In the genomic region with DNA sequence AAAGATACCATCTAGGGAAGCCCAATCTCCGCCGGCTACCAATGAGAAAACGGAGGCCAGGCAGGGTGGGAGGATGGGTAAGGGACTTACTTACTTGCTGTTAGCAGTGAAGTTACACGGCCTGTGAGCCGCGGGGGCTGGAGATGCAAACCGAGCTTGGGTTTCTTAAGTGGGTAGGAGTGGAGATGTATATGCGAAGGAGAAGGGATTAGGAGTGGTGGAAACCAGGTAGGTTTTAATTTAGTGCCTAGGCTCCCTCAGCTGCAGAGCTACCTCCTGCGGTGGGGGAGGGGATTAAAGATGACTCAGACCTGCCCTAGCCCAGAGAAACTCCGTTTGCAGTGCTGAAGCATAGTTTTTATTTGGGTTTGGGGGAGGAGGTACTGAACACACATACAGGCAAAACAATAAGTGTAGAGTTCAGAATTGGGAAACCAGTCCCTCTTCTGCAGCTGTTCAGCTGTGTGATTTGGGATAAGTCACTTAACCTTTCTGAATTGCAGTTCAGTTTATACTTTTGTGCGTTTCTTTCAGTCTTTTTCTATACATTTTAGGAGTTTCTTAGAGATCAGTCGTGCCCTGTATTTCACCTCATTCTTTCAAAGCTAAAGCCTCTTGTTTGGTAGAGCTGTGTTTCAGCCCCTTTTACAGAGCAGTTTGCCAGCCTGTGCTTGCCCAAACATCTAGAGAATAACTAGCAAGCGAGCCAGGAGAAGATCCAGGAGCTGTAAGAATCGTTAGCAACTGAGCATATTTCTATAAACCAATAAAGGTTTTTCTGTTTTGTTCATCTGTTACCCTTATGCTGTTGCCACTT, we compare ENCODE assay signal across 1 cellular context.
A peak's percentile ranks its signal among the peaks of the same experiment; 100 is the strongest.
TF ChIP-seq lines count a peak whose summit lies in the region.

No MANE protein-coding gene starts in this region.

TF ChIP-seq in HepG2, 621 proteins besides CTCF, POLR2A, EP300 and RAD21 (continued from another document and continues in another):
- TF ChIP-seq ZNF816 (CRISPR knock-in tag; IDR thresholded peaks at IDR 0.05; ENCODE audit: borderline replicate concordance) (no peak), JUN (CRISPR knock-in tag; IDR thresholded peaks at IDR 0.05) (peak; percentile 71; the same call in 1 of the 2 replicates), ARNT (IDR thresholded peaks at IDR 0.05) (no peak), GLI4 (CRISPR knock-in tag; IDR thresholded peaks at IDR 0.05; ENCODE audit: borderline replicate concordance) (no peak; the same call in 1 of the 2 replicates), KLF11 (CRISPR knock-in tag; IDR thresholded peaks at IDR 0.05) (0 out of 2 replicates have a peak, but pooled peaks have one; percentile 16), FOSL1 (CRISPR knock-in tag; IDR thresholded peaks at IDR 0.05; ENCODE audit: borderline replicate concordance) (peak; percentile 79), RCOR2 (CRISPR knock-in tag; IDR thresholded peaks at IDR 0.05) (peak; percentile 73), ZNF777 (CRISPR knock-in tag; IDR thresholded peaks at IDR 0.05) (no peak), ZMYM3 (CRISPR knock-in tag; IDR thresholded peaks at IDR 0.05) (peak; percentile 75), MTA3 (CRISPR knock-in tag; IDR thresholded peaks at IDR 0.05) (no peak), FOSL2 (CRISPR knock-in tag; IDR thresholded peaks at IDR 0.05) (peak; percentile 97), ZSCAN9 (CRISPR knock-in tag; IDR thresholded peaks at IDR 0.05; ENCODE audit: borderline replicate concordance) (no peak), RORA (CRISPR knock-in tag; IDR thresholded peaks at IDR 0.05) (no peak), ZNF770 (CRISPR knock-in tag; IDR thresholded peaks at IDR 0.05) (no peak), ZNF3 (CRISPR knock-in tag; IDR thresholded peaks at IDR 0.05) (peak; percentile 51; the same call in 1 of the 2 replicates), PITX1 (CRISPR knock-in tag; IDR thresholded peaks at IDR 0.05) (peak; percentile 27; the same call in 1 of the 2 replicates), ATF7-NPFF (CRISPR knock-in tag; IDR thresholded peaks at IDR 0.05; ENCODE audit: low read depth) (no peak), SOX6 (IDR thresholded peaks at IDR 0.05) (no peak), SOX6 (CRISPR knock-in tag; IDR thresholded peaks at IDR 0.05) (peak; percentile 33; the same call in 1 of the 2 replicates), YEATS4 (CRISPR knock-in tag; IDR thresholded peaks at IDR 0.05; ENCODE audit: borderline replicate concordance) (no peak), HDAC2 (CRISPR knock-in tag; IDR thresholded peaks at IDR 0.05) (0 out of 2 replicates have a peak, but pooled peaks have one; percentile 35), PRPF4 (IDR thresholded peaks at IDR 0.05; ENCODE audit: low read depth, low read length, poor library complexity, severe bottlenecking) (peak; percentile 65), EEA1 (CRISPR knock-in tag; IDR thresholded peaks at IDR 0.05; ENCODE audit: borderline replicate concordance) (no peak), KLF15 (CRISPR knock-in tag; IDR thresholded peaks at IDR 0.05; ENCODE audit: borderline replicate concordance) (no peak), CHD4 (IDR thresholded peaks at IDR 0.05; ENCODE audit: borderline replicate concordance, low read length) (0 out of 2 replicates have a peak, but pooled peaks have one; percentile 23), KDM3A (CRISPR knock-in tag; IDR thresholded peaks at IDR 0.05; ENCODE audit: low read depth) (peak; percentile 14; the same call in 1 of the 2 replicates), GATA4 (IDR thresholded peaks at IDR 0.05; ENCODE audit: borderline replicate concordance, low read depth) (no peak), ZFP36 (IDR thresholded peaks at IDR 0.05; ENCODE audit: borderline replicate concordance, low read depth, low read length, partially characterized antibody) (peak; percentile 28), ZNF281 (CRISPR knock-in tag; IDR thresholded peaks at IDR 0.05; ENCODE audit: borderline replicate concordance) (peak; percentile 97), HOXA7 (CRISPR knock-in tag; IDR thresholded peaks at IDR 0.05) (no peak), NFIC (IDR thresholded peaks at IDR 0.05; ENCODE audit: low read length) (peak; percentile 46; the same call in 1 of the 2 replicates), LCORL (IDR thresholded peaks at IDR 0.05) (no peak), LCORL (CRISPR knock-in tag; IDR thresholded peaks at IDR 0.05) (peak; percentile 52; the same call in 1 of the 2 replicates), ZNF740 (CRISPR knock-in tag; IDR thresholded peaks at IDR 0.05) (no peak), ZNF136 (CRISPR knock-in tag; IDR thresholded peaks at IDR 0.05; ENCODE audit: low read depth) (0 out of 2 replicates have a peak, but pooled peaks have one; percentile 12), SALL1 (CRISPR knock-in tag; IDR thresholded peaks at IDR 0.05) (peak; percentile 20; the same call in 1 of the 2 replicates), FOXO1 (CRISPR knock-in tag; IDR thresholded peaks at IDR 0.05) (no peak)
- TF ChIP-seq, protein P1, sequence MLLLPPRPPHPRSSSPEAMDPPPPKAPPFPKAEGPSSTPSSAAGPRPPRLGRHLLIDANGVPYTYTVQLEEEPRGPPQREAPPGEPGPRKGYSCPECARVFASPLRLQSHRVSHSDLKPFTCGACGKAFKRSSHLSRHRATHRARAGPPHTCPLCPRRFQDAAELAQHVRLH (CRISPR knock-in tag; IDR thresholded peaks at IDR 0.05; ENCODE audit: borderline replicate concordance, low read depth): no peak
- TF ChIP-seq, protein P2, sequence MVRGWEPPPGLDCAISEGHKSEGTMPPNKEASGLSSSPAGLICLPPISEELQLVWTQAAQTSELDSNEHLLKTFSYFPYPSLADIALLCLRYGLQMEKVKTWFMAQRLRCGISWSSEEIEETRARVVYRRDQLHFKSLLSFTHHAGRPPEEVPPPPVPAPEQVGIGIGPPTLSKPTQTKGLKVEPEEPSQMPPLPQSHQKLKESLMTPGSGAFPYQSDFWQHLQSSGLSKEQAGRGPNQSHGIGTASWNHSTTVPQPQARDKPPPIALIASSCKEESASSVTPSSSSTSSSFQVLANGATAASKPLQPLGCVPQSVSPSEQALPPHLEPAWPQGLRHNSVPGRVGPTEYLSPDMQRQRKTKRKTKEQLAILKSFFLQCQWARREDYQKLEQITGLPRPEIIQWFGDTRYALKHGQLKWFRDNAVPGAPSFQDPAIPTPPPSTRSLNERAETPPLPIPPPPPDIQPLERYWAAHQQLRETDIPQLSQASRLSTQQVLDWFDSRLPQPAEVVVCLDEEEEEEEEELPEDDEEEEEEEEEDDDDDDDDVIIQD (CRISPR knock-in tag; IDR thresholded peaks at IDR 0.05; ENCODE audit: low read depth): 0 out of 2 replicates have a peak, but pooled peaks have one; percentile 22
- TF ChIP-seq, protein P3, sequence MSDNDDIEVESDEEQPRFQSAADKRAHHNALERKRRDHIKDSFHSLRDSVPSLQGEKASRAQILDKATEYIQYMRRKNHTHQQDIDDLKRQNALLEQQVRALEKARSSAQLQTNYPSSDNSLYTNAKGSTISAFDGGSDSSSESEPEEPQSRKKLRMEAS (IDR thresholded peaks at IDR 0.05): no peak
- TF ChIP-seq, protein P4, sequence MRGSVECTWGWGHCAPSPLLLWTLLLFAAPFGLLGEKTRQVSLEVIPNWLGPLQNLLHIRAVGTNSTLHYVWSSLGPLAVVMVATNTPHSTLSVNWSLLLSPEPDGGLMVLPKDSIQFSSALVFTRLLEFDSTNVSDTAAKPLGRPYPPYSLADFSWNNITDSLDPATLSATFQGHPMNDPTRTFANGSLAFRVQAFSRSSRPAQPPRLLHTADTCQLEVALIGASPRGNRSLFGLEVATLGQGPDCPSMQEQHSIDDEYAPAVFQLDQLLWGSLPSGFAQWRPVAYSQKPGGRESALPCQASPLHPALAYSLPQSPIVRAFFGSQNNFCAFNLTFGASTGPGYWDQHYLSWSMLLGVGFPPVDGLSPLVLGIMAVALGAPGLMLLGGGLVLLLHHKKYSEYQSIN (CRISPR knock-in tag; IDR thresholded peaks at IDR 0.05; ENCODE audit: borderline replicate concordance): no peak
- TF ChIP-seq, protein P5, sequence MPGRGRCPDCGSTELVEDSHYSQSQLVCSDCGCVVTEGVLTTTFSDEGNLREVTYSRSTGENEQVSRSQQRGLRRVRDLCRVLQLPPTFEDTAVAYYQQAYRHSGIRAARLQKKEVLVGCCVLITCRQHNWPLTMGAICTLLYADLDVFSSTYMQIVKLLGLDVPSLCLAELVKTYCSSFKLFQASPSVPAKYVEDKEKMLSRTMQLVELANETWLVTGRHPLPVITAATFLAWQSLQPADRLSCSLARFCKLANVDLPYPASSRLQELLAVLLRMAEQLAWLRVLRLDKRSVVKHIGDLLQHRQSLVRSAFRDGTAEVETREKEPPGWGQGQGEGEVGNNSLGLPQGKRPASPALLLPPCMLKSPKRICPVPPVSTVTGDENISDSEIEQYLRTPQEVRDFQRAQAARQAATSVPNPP (CRISPR knock-in tag; IDR thresholded peaks at IDR 0.05): no peak
- TF ChIP-seq, protein P6, sequence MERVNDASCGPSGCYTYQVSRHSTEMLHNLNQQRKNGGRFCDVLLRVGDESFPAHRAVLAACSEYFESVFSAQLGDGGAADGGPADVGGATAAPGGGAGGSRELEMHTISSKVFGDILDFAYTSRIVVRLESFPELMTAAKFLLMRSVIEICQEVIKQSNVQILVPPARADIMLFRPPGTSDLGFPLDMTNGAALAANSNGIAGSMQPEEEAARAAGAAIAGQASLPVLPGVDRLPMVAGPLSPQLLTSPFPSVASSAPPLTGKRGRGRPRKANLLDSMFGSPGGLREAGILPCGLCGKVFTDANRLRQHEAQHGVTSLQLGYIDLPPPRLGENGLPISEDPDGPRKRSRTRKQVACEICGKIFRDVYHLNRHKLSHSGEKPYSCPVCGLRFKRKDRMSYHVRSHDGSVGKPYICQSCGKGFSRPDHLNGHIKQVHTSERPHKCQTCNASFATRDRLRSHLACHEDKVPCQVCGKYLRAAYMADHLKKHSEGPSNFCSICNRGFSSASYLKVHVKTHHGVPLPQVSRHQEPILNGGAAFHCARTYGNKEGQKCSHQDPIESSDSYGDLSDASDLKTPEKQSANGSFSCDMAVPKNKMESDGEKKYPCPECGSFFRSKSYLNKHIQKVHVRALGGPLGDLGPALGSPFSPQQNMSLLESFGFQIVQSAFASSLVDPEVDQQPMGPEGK (CRISPR knock-in tag; IDR thresholded peaks at IDR 0.05): 0 out of 2 replicates have a peak, but pooled peaks have one; percentile 31
- TF ChIP-seq, protein P7, sequence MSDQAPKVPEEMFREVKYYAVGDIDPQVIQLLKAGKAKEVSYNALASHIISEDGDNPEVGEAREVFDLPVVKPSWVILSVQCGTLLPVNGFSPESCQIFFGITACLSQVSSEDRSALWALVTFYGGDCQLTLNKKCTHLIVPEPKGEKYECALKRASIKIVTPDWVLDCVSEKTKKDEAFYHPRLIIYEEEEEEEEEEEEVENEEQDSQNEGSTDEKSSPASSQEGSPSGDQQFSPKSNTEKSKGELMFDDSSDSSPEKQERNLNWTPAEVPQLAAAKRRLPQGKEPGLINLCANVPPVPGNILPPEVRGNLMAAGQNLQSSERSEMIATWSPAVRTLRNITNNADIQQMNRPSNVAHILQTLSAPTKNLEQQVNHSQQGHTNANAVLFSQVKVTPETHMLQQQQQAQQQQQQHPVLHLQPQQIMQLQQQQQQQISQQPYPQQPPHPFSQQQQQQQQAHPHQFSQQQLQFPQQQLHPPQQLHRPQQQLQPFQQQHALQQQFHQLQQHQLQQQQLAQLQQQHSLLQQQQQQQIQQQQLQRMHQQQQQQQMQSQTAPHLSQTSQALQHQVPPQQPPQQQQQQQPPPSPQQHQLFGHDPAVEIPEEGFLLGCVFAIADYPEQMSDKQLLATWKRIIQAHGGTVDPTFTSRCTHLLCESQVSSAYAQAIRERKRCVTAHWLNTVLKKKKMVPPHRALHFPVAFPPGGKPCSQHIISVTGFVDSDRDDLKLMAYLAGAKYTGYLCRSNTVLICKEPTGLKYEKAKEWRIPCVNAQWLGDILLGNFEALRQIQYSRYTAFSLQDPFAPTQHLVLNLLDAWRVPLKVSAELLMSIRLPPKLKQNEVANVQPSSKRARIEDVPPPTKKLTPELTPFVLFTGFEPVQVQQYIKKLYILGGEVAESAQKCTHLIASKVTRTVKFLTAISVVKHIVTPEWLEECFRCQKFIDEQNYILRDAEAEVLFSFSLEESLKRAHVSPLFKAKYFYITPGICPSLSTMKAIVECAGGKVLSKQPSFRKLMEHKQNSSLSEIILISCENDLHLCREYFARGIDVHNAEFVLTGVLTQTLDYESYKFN (CRISPR knock-in tag; conservative IDR thresholded peaks at IDR 0.05): peak; percentile 44; the same call in 1 of the 2 replicates
